In genomic region chr3:10196389-10197052, GRCh38 we compare ENCODE assay signal across 1 cellular context.
TF ChIP-seq lines count a peak whose summit lies in the region.

No MANE protein-coding gene starts in this region.

TF ChIP-seq in K562, 482 proteins besides CTCF, POLR2A, EP300 and RAD21:
- TF ChIP-seq GATA2 (CRISPR knock-in tag; IDR thresholded peaks at IDR 0.05) (peak; percentile 26; the same call in 1 of the 2 replicates), NUFIP1 (IDR thresholded peaks at IDR 0.05; ENCODE audit: partially characterized antibody) (no peak), RFX1 (IDR thresholded peaks at IDR 0.05) (no peak), WHSC1 (IDR thresholded peaks at IDR 0.05; ENCODE audit: low read length) (peak; percentile 58), ZNF740 (CRISPR knock-in tag; IDR thresholded peaks at IDR 0.05) (peak; percentile 53; the same call in 1 of the 2 replicates), ZNF740 (tag; IDR thresholded peaks at IDR 0.05) (no peak), YBX1 (IDR thresholded peaks at IDR 0.05) (no peak), CREM (IDR thresholded peaks at IDR 0.05; ENCODE audit: low read depth) (0 out of 2 replicates have a peak, but pooled peaks have one; percentile 7), RERE (CRISPR knock-in tag; IDR thresholded peaks at IDR 0.05; ENCODE audit: borderline replicate concordance) (0 out of 2 replicates have a peak, but pooled peaks have one; percentile 54)
TF ChIP-seq in K562: peak in this region for 5.
